In the genomic region with DNA sequence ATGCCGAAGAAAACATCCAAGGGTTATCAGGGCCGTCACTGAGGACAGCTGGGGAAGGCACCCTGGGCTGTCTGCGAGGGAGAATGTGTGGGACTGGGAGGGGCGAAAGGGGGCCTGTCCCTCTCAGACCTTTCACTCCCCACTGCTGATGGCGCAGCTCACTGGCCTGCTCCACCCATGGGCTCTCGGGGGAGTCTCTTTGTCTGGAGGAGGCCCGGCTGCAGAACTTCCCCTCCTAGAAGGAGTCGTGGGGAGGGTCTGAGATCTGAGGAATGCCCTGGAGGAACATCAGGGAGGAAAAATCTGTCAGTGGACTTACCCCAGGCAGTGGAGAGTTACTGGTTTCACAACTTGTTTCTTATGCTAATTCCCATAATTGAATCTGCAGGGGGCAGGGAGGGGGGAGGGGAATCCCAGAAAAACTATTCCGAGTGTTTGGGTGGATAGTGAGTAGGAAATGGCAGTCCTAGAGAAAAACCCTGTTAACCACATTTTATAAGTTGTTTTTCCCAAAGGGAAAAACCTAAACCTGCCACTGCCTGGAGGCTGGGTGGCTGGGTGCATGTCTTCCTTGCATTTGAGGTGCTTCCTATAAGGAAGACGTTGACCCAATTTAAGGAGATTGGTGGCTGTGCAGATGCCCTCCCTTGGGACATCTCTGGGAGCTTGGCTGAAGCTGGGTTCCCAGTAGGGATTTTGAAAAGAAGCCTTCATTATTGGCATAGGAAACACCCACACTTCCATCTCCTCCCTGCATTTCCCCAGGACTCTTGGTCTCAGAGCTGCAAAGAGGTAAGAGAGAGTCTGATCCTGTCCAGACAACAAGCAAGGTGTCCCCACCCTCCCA, we compare ENCODE assay signal across 20 cellular contexts. TPM values are rescaled to one million over a fixed set of nuclear protein-coding genes. Genes with fewer than 3 reads are reported as not detected.
A peak's percentile ranks its signal among the peaks of the same experiment; 100 is the strongest.
DNase-seq lines count a peak whose midpoint lies in the region; ATAC-seq and TF ChIP-seq lines count a peak whose summit lies in the region.
"Had no signal": no experiment of that assay in that cellular context is flagged by ENCODE, and none has a peak within 500 bp of the region (broad histone marks: within the 10 kb centered on the region; RNA-seq: fewer than 3 reads in every experiment).

No MANE protein-coding gene starts in this region.

- no peak overlapping the region for H3K4me3 ChIP-seq in endodermal cell (ENCODE audit: low read length)
- H3K4me3 ChIP-seq: A549, heart right ventricle, thyroid gland had no signal

- no peaks in the 10 kb centered on the region for H3K36me3 Mint-ChIP-seq in endodermal cell (ENCODE audit: low read depth)
- H3K36me3 Mint-ChIP-seq in neural crest cell (ENCODE audit: low read depth) = no peaks in the 10 kb centered on the region
- no peaks in the 10 kb centered on the region for H3K36me3 Mint-ChIP-seq in activated naive CD4-positive, alpha-beta T cell treated with anti-CD3 and anti-CD28 coated beads, Interleukin-2, amount 10 ng/mL, durations not matched to agents 7 days and 5 days
- H3K36me3 Mint-ChIP-seq: activated CD8-positive, alpha-beta memory T cell treated with anti-CD3 and anti-CD28 coated beads, Interleukin-2, amount 10 ng/mL, durations not matched to agents 7 days and 5 days; CD8-positive, alpha-beta memory T cell; natural killer cell had no signal

- TF ChIP-seq CTCF in endodermal cell (conservative IDR thresholded peaks at IDR 0.05) = no peak
- no peak for TF ChIP-seq CTCF in neural crest cell (conservative IDR thresholded peaks at IDR 0.05)

- CTCF ChIA-PET in activated naive CD4-positive, alpha-beta T cell treated with anti-CD3 and anti-CD28 coated beads, Interleukin-2, amount 10 ng/mL, durations not matched to agents 7 days and 5 days (lab: Charles Lee) = no interaction called here

- H3K4me1 ChIP-seq in endodermal cell (ENCODE audit: control insufficient read depth, insufficient read depth, low read length) = peaks cover 8% of the 10 kb centered on the region
- H3K4me1 ChIP-seq: A549, thyroid gland had no signal

- no peaks in the 10 kb centered on the region for H3K9me3 Mint-ChIP-seq in endodermal cell
- no peaks in the 10 kb centered on the region for H3K9me3 Mint-ChIP-seq in neural crest cell
- no peaks in the 10 kb centered on the region for H3K9me3 Mint-ChIP-seq in activated naive CD4-positive, alpha-beta T cell treated with anti-CD3 and anti-CD28 coated beads, Interleukin-2, amount 10 ng/mL, durations not matched to agents 7 days and 5 days
- H3K9me3 Mint-ChIP-seq: CD8-positive, alpha-beta memory T cell; natural killer cell had no signal

- H3K4me1 Mint-ChIP-seq in endodermal cell (peaks cover 24% of the 10 kb centered on the region), neural crest cell (peaks cover 41% of the 10 kb centered on the region)
- H3K4me1 Mint-ChIP-seq in activated naive CD4-positive, alpha-beta T cell treated with anti-CD3 and anti-CD28 coated beads, Interleukin-2, amount 10 ng/mL, durations not matched to agents 7 days and 5 days = no peaks in the 10 kb centered on the region

- DNase-seq in left ventricle myocardium superior = no peak
- no peak for DNase-seq in Right ventricle myocardium superior
- peak; percentile 87 for DNase-seq in endodermal cell
- DNase-seq in neural crest cell (ENCODE audit: low read depth, low spot score) = no peak
- no peak for DNase-seq in caudate nucleus (lab: John Stamatoyannopoulos, UW)
- no peak for DNase-seq in NCI-H748 treated with DMSO at 0.1 percent for 48 hours (lab: John Stamatoyannopoulos, UW)
- DNase-seq in activated naive CD4-positive, alpha-beta T cell treated with anti-CD3 and anti-CD28 coated beads, Interleukin-2, amount 10 ng/mL, durations not matched to agents 7 days and 5 days = no peak
- no peak for DNase-seq in DMS 273 treated with DMSO at 0.1 percent for 48 hours (lab: John Stamatoyannopoulos, UW)
- DNase-seq: activated CD8-positive, alpha-beta memory T cell treated with anti-CD3 and anti-CD28 coated beads, Interleukin-2, amount 10 ng/mL, durations not matched to agents 7 days and 5 days; CD8-positive, alpha-beta memory T cell; EL; heart right ventricle; natural killer cell; NCI-H774; stimulated activated CD4-positive, alpha-beta T cell treated with anti-CD3 and anti-CD28 coated beads, Interleukin-2, amount 100 ng/mL, for 48 hours; stimulated activated CD8-positive, alpha-beta memory T cell treated with anti-CD3 and anti-CD28 coated beads, Interleukin-4, amount 100 ng/mL, for 48 hours; T-helper 17 cell; thyroid gland had no signal

- WGBS in endodermal cell (ENCODE audit: insufficient coverage in 1 of 2, insufficient read length in 1 of 2), 2 experiments = 22 to 36% methylated on average over 2 to 9 of the region's 10 CpGs

- H3K9me3 ChIP-seq in endodermal cell (ENCODE audit: control insufficient read depth, low read length) = no peaks in the 10 kb centered on the region
- H3K9me3 ChIP-seq: A549, heart right ventricle, thyroid gland had no signal

- H3K27me3 Mint-ChIP-seq in endodermal cell (ENCODE audit: insufficient read depth) (peaks cover 2% of the 10 kb centered on the region), neural crest cell (ENCODE audit: low read depth) (no peaks in the 10 kb centered on the region)
- H3K27me3 Mint-ChIP-seq in activated naive CD4-positive, alpha-beta T cell treated with anti-CD3 and anti-CD28 coated beads, Interleukin-2, amount 10 ng/mL, durations not matched to agents 7 days and 5 days = peaks cover 93% of the 10 kb centered on the region
- H3K27me3 Mint-ChIP-seq: activated CD8-positive, alpha-beta memory T cell treated with anti-CD3 and anti-CD28 coated beads, Interleukin-2, amount 10 ng/mL, durations not matched to agents 7 days and 5 days; CD8-positive, alpha-beta memory T cell; T-helper 17 cell had no signal

- H3K27ac Mint-ChIP-seq in endodermal cell (peak overlapping the region; percentile 84), neural crest cell (ENCODE audit: unreplicated experiment) (peak overlapping the region; percentile 21)
- no peak overlapping the region for H3K27ac Mint-ChIP-seq in activated naive CD4-positive, alpha-beta T cell treated with anti-CD3 and anti-CD28 coated beads, Interleukin-2, amount 10 ng/mL, durations not matched to agents 7 days and 5 days
- H3K27ac Mint-ChIP-seq: activated CD8-positive, alpha-beta memory T cell treated with anti-CD3 and anti-CD28 coated beads, Interleukin-2, amount 10 ng/mL, durations not matched to agents 7 days and 5 days; natural killer cell; T-helper 17 cell had no signal

- H3K27ac ChIP-seq in endodermal cell (ENCODE audit: low read depth, low read length) (peak overlapping the region; percentile 75), caudate nucleus (ENCODE audit: low read depth, low read length) (no peak overlapping the region)
- H3K27ac ChIP-seq: A549, thyroid gland had no signal

- no peaks in the 10 kb centered on the region for H3K36me3 ChIP-seq in endodermal cell (ENCODE audit: control insufficient read depth, insufficient read depth, low read length)
- H3K36me3 ChIP-seq: heart right ventricle, thyroid gland had no signal

- no peak overlapping the region for H3K9ac ChIP-seq in endodermal cell (ENCODE audit: extremely low read depth, low read length, poor library complexity, severe bottlenecking)

- intact Hi-C loops in left ventricle myocardium superior (cut with micrococcal nuclease) (no loop called here), Right ventricle myocardium superior (cut with DNase I) (no loop called here)

- ATAC-seq in left ventricle myocardium superior (peak; percentile 39), Right ventricle myocardium superior (ENCODE audit: poor library complexity) (no peak)
- ATAC-seq: A549; activated CD4-positive, CD25-positive, alpha-beta regulatory T cell treated with anti-CD3 and anti-CD28 coated beads, Interleukin-2, amount 50 U/mL, for 24 hours; activated CD8-positive, alpha-beta memory T cell treated with anti-CD3 and anti-CD28 coated beads, Interleukin-2, amount 10 ng/mL, durations not matched to agents 7 days and 5 days; natural killer cell; T-helper 17 cell had no signal

- no peaks in the 10 kb centered on the region for H3K27me3 ChIP-seq in endodermal cell (ENCODE audit: control insufficient read depth, insufficient read depth, low read length, poor library complexity, severe bottlenecking)
- H3K27me3 ChIP-seq: thyroid gland had no signal

- H3K4me3 Mint-ChIP-seq in endodermal cell (peak overlapping the region; percentile 36), neural crest cell (peak overlapping the region; percentile 34)
- no peak overlapping the region for H3K4me3 Mint-ChIP-seq in activated naive CD4-positive, alpha-beta T cell treated with anti-CD3 and anti-CD28 coated beads, Interleukin-2, amount 10 ng/mL, durations not matched to agents 7 days and 5 days
- H3K4me3 Mint-ChIP-seq: activated CD8-positive, alpha-beta memory T cell treated with anti-CD3 and anti-CD28 coated beads, Interleukin-2, amount 10 ng/mL, durations not matched to agents 7 days and 5 days; natural killer cell; T-helper 17 cell had no signal

RNA-seq across cellular contexts. Expression of gene SEMA4C, which starts 11.7 kb away (rescaled TPM):
- total RNA-seq in left ventricle myocardium superior (17.0 TPM), Right ventricle myocardium superior (18.2 TPM), endodermal cell (10 to 100 TPM; 82.5 to 92.1 TPM), neural crest cell (102 and 103 TPM in 2 replicates)
- polyA plus RNA-seq in endodermal cell (2013, experiment 1 of 2) = 76.4 TPM
- polyA plus RNA-seq in endodermal cell (2013, experiment 2 of 2) = 67.9 TPM

RNA-seq across cellular contexts. Expression of gene ANKRD39, which starts 23.8 kb away (rescaled TPM):
- total RNA-seq in left ventricle myocardium superior = 16.1 TPM
- 14.6 TPM for total RNA-seq in Right ventricle myocardium superior
- 10 to 100 TPM; 14.6 to 16.7 TPM for total RNA-seq in endodermal cell
- polyA plus RNA-seq in endodermal cell (2013, experiment 1 of 2) = 13.0 TPM
- 14.1 TPM for polyA plus RNA-seq in endodermal cell (2013, experiment 2 of 2)
- total RNA-seq in neural crest cell = 23.4 and 25.8 TPM in 2 replicates

RNA-seq across cellular contexts. Expression of gene ANKRD23, which starts 37.8 kb away (rescaled TPM):
- total RNA-seq in left ventricle myocardium superior (5.5 TPM), Right ventricle myocardium superior (10.6 TPM), endodermal cell (1 to 10 TPM; 2.6 to 3.6 TPM), neural crest cell (9.3 and 11.4 TPM in 2 replicates)
- 3.5 TPM for polyA plus RNA-seq in endodermal cell (2013, experiment 1 of 2)
- polyA plus RNA-seq in endodermal cell (2013, experiment 2 of 2) = 2.6 TPM
